Comparison of ENCODE assay signal across 25 cellular contexts in the genomic region with DNA sequence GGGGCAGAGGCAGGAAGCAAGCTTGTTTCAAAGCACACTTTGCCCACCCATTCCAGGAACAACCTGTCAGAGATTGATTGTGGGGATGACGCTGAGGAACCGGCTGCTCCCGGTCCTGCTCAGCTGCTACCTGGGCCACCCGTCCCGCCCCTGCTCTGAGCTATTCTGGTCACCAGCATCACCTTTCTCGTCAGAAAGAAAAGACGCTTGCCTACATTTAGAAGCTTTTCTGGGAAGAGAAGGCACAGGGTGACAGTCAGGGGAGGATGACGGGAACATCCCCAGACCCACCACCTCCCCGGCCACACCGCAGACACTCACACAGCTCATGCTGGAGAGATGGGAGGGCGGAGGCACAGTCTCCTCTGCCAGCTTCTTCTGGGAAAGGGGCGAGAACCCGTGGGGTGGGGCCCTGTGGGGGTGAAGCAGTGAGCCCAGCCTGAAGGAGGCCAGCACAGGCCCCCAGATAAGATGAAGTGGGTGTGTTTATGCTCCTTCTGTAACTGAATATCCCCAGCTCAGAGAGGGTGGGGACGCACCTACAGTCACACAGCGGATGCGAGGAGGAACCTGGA.
DNase-seq lines count a peak whose midpoint lies in the region; ATAC-seq, FAIRE-seq and TF ChIP-seq lines count a peak whose summit lies in the region.
"Had no signal": no experiment of that assay in that cellular context is flagged by ENCODE, and none has a peak within 500 bp of the region (broad histone marks: within the 10 kb centered on the region; RNA-seq: fewer than 3 reads in every experiment).

No MANE protein-coding gene starts in this region.

- H3K9me3 ChIP-seq in HepG2 (ENCODE audit: low read length): no peaks in the 10 kb centered on the region
- H3K9me3 ChIP-seq in right lobe of liver: no peaks in the 10 kb centered on the region
- H3K9me3 ChIP-seq in osteoblast (ENCODE audit: low read depth, low read length): no peaks in the 10 kb centered on the region
- H3K9me3 ChIP-seq in spleen: peaks cover 0 to 10% (median 0%) of the 10 kb centered on the region in 8 donors
- H3K9me3 ChIP-seq: Caco-2 had no signal

- ATAC-seq in HepG2 (no peak), right lobe of liver (no peak), foreskin keratinocyte (no peak)
- ATAC-seq: CD8-positive, alpha-beta T cell had no signal

- in situ Hi-C loops in HepG2 (cut with HindIII; ENCODE audit: extremely low pct_ligation_motif_present, low pct_unique_long_range_greater_than_20kb): no loop called here

- H3K9ac ChIP-seq in HepG2 (ENCODE audit: insufficient read depth, low read depth, low read length): no peak overlapping the region
- H3K9ac ChIP-seq: BLaER1 had no signal

- H3K4me3 Mint-ChIP-seq in MCF 10A (ENCODE audit: unreplicated experiment): no peak overlapping the region
- H3K4me3 Mint-ChIP-seq: B cell; CD4-positive, CD25-positive, alpha-beta regulatory T cell; CD8-positive, alpha-beta T cell had no signal

- H3K27me3 ChIP-seq in HepG2 (ENCODE audit: control insufficient read depth in 1 of 2, insufficient read depth in 2 of 2, low read length in 2 of 2) (peaks cover 0 to 5% of the 10 kb centered on the region in 2 experiments; a peak in 2 of 5 replicates), right lobe of liver (no peaks in the 10 kb centered on the region), osteoblast (ENCODE audit: insufficient read depth, low read length) (no peaks in the 10 kb centered on the region), spleen (replicated peaks in 1 of 7) (peaks cover 0 to 50% (median 0%) of the 10 kb centered on the region in 7 donors), foreskin keratinocyte (no peaks in the 10 kb centered on the region)
- H3K27me3 ChIP-seq: BLaER1 had no signal

- TF ChIP-seq CTCF in HepG2 (CRISPR knock-in tag; IDR thresholded peaks at IDR 0.05) (no peak), right lobe of liver (IDR thresholded peaks at IDR 0.05) (no peak), coronary artery (IDR thresholded peaks at IDR 0.05) (no peak), osteoblast (IDR thresholded peaks at IDR 0.05; ENCODE audit: extremely low read depth, low read depth, low read length) (no peak), spleen (IDR thresholded peaks at IDR 0.05 in 8 of 11, conservative IDR thresholded peaks at IDR 0.05 in 3 of 11) (no peak), MCF 10A (IDR thresholded peaks at IDR 0.05; ENCODE audit: unreplicated experiment) (no peak), foreskin keratinocyte (conservative IDR thresholded peaks at IDR 0.05) (no peak)

- no peak for TF ChIP-seq RAD21 in HepG2 (CRISPR knock-in tag; IDR thresholded peaks at IDR 0.05)

- no peak for FAIRE-seq in HepG2 (lab: Jason Lieb, UNC)
- FAIRE-seq: A204.1, D721Med, GM12891, GM18507, H54 had no signal

- H3K27ac ChIP-seq in HepG2 (ENCODE audit: extremely low read length, insufficient read depth, low read length) (no peak overlapping the region), right lobe of liver (no peak overlapping the region), coronary artery (no peak overlapping the region), osteoblast (ENCODE audit: low read depth, low read length) (no peak overlapping the region), spleen (no peak overlapping the region), foreskin keratinocyte (no peak overlapping the region)
- H3K27ac ChIP-seq: 22Rv1, BLaER1, C4-2B had no signal

- peaks cover 6% of the 10 kb centered on the region for H3K9me3 Mint-ChIP-seq in MCF 10A (ENCODE audit: unreplicated experiment)
- H3K9me3 Mint-ChIP-seq: CD8-positive, alpha-beta T cell had no signal

- H3K4me2 ChIP-seq in HepG2 (ENCODE audit: low read depth, low read length): no peak overlapping the region
- H3K4me2 ChIP-seq in osteoblast (ENCODE audit: insufficient read depth, low read length): no peak overlapping the region
- H3K4me2 ChIP-seq: BLaER1 had no signal

- DNase-seq in HepG2 (ENCODE audit: low spot score) (no peak), right lobe of liver (no peak), coronary artery (ENCODE audit: low spot score) (peak; percentile 58), osteoblast (ENCODE audit: insufficient read length, low spot score, missing footprints) (peak; percentile 53), spleen (peak; percentile 42), MCF 10A (ENCODE audit: unreplicated experiment) (no peak), DMS79 treated with DMSO at 0.1 percent for 48 hours (lab: John Stamatoyannopoulos, UW) (no peak), foreskin keratinocyte (no peak)
- DNase-seq: Caco-2; CD4-positive, CD25-positive, alpha-beta regulatory T cell; CD8-positive, alpha-beta T cell; DMS 273 treated with DMSO at 0.1 percent for 48 hours; DMS79; GF-D8; GOT3; HCEC 1CT had no signal

- POLR2A ChIA-PET in HepG2 (lab: Yijun Ruan, JAX) (no interaction called here), MCF 10A (lab: Yijun Ruan, JAX) (no interaction called here)

- BruUV-seq in HepG2 (replicated peaks; lab: Mats Ljungman, UMichigan) (no TSS peak), MCF 10A (replicated peaks; lab: Mats Ljungman, UMichigan) (no TSS peak)

- CTCF ChIA-PET in HepG2 (lab: Yijun Ruan, JAX; ENCODE audit: low intra/inter-chr PET ratio, low total read pairs): no interaction called here
- CTCF ChIA-PET in MCF 10A (lab: Yijun Ruan, JAX): interaction anchor here (0.6 to 1.1 kb wide), 3 partner anchors 67 to 1204 kb away, joined by 3 to 5 read pairs (median 4); no protein-coding TSS in a partner anchor

- H3K79me2 ChIP-seq in HepG2 (ENCODE audit: insufficient read depth, low read length) (no peaks in the 10 kb centered on the region), osteoblast (ENCODE audit: insufficient read depth, low read length) (no peaks in the 10 kb centered on the region)

- TF ChIP-seq POLR2A in HepG2 (IDR thresholded peaks at IDR 0.05; ENCODE audit: insufficient read depth in 1 of 2, low read depth in 2 of 2, low read length in 2 of 2) (no peak), right lobe of liver (IDR thresholded peaks at IDR 0.05) (no peak), spleen (IDR thresholded peaks at IDR 0.05) (no peak)

- H3K27ac Mint-ChIP-seq in MCF 10A (ENCODE audit: low read depth, unreplicated experiment): no peak overlapping the region
- H3K27ac Mint-ChIP-seq: B cell; CD4-positive, CD25-positive, alpha-beta regulatory T cell; CD8-positive, alpha-beta T cell had no signal

- H2AFZ ChIP-seq in HepG2 (ENCODE audit: low read length): no peak overlapping the region
- H2AFZ ChIP-seq in osteoblast (ENCODE audit: low read length): no peak overlapping the region

- TF ChIP-seq EP300 in HepG2 (IDR thresholded peaks at IDR 0.05; ENCODE audit: low read depth in 2 of 2, low read length in 2 of 2) (no peak), HepG2 (CRISPR knock-in tag; IDR thresholded peaks at IDR 0.05; ENCODE audit: borderline replicate concordance) (no peak)

- H3K4me3 ChIP-seq in HepG2 (replicated peaks in 1 of 3; ENCODE audit: insufficient read depth in 1 of 3, low read depth in 2 of 3, low read length in 3 of 3): no peak overlapping the region
- H3K4me3 ChIP-seq in right lobe of liver: no peak overlapping the region
- H3K4me3 ChIP-seq in coronary artery: no peak overlapping the region
- H3K4me3 ChIP-seq in osteoblast (ENCODE audit: insufficient read depth, low read length): no peak overlapping the region
- H3K4me3 ChIP-seq in spleen: no peak overlapping the region
- H3K4me3 ChIP-seq: BLaER1 had no signal

- H3K4me1 Mint-ChIP-seq in MCF 10A (ENCODE audit: insufficient read depth, unreplicated experiment): no peaks in the 10 kb centered on the region
- H3K4me1 Mint-ChIP-seq: B cell; CD4-positive, CD25-positive, alpha-beta regulatory T cell had no signal

- peaks cover 24% of the 10 kb centered on the region for H3K27me3 Mint-ChIP-seq in MCF 10A (ENCODE audit: insufficient read depth, unreplicated experiment)
- H3K27me3 Mint-ChIP-seq: B cell had no signal

- no peaks in the 10 kb centered on the region for H3K4me1 ChIP-seq in HepG2 (ENCODE audit: insufficient read depth, low read length)
- H3K4me1 ChIP-seq in right lobe of liver: no peaks in the 10 kb centered on the region
- H3K4me1 ChIP-seq in osteoblast (ENCODE audit: insufficient read depth, low read length): no peaks in the 10 kb centered on the region
- no peaks in the 10 kb centered on the region for H3K4me1 ChIP-seq in spleen
- no peaks in the 10 kb centered on the region for H3K4me1 ChIP-seq in foreskin keratinocyte
- H3K4me1 ChIP-seq: BLaER1, Caco-2 had no signal

- no peaks in the 10 kb centered on the region for H3K36me3 ChIP-seq in HepG2 (replicated peaks in 1 of 2; ENCODE audit: control insufficient read depth in 1 of 2, insufficient read depth in 2 of 2, low read length in 2 of 2)
- H3K36me3 ChIP-seq in right lobe of liver: no peaks in the 10 kb centered on the region
- H3K36me3 ChIP-seq in osteoblast (ENCODE audit: insufficient read depth, low read length): no peaks in the 10 kb centered on the region
- H3K36me3 ChIP-seq in spleen: no peaks in the 10 kb centered on the region
- H3K36me3 ChIP-seq: BLaER1 had no signal

- intact Hi-C loops in HepG2 (cut with micrococcal nuclease; ENCODE audit: unreplicated experiment): no loop called here
- intact Hi-C loops in right lobe of liver (cut with DNase I): no loop called here
- intact Hi-C loops in spleen (cut with DNase I; ENCODE audit: low total_unique reads): no loop called here
- intact Hi-C loops in MCF 10A (cut with micrococcal nuclease): no loop called here

- WGBS in HepG2 (ENCODE audit: low lambda C conversion rate): 24% methylated on average over 15 of the region's 16 CpGs
- WGBS in right lobe of liver (ENCODE audit: insufficient coverage, low coverage, low lambda C conversion rate, missing lambda C conversion rate): 71% methylated on average over 10 of the region's 16 CpGs
- 74 to 85% (median 82%) methylated on average over 14 to 16 of the region's 16 CpGs for WGBS in spleen, 5 donors

- H4K20me1 ChIP-seq in HepG2 (ENCODE audit: insufficient read depth, low read length): no peaks in the 10 kb centered on the region
- H4K20me1 ChIP-seq in osteoblast (ENCODE audit: insufficient read depth, low read length): no peaks in the 10 kb centered on the region

- H3K36me3 Mint-ChIP-seq in MCF 10A (ENCODE audit: insufficient read depth, unreplicated experiment): peaks cover 7% of the 10 kb centered on the region
- H3K36me3 Mint-ChIP-seq: CD4-positive, CD25-positive, alpha-beta regulatory T cell; CD8-positive, alpha-beta T cell had no signal

Comparison
In these comparisons a context has a peak if more than half of its experiments do, and no peak if none do; other contexts are left out.
1. DNase-seq: peak in coronary artery (single experiment), osteoblast (single experiment) and spleen (single experiment); none in HepG2 (single experiment), right lobe of liver (0 of 3), MCF 10A (single experiment), DMS79 treated with DMSO at 0.1 percent for 48 hours (single experiment) and foreskin keratinocyte (0 of 2).